Comparison of ENCODE assay signal across 7 cellular contexts in genomic region chr9:76077537-76077936, GRCh38.
"Had no signal": no experiment of that assay in that cellular context is flagged by ENCODE, and none has a peak within 500 bp of the region (broad histone marks: within the 10 kb centered on the region; RNA-seq: fewer than 3 reads in every experiment).

No MANE protein-coding gene starts in this region.

- DNase-seq: IMR-90, KBM-7, KG1 had no signal

- FAIRE-seq: HepG2, HTR-8/SVneo had no signal

- ATAC-seq: HepG2 had no signal

- H3K27ac ChIP-seq: HL-60, KMS-11 had no signal

- H3K4me2 ChIP-seq: KMS-11 had no signal

- H3K9ac ChIP-seq: KMS-11 had no signal
